1 cellular context compared by ENCODE assay signal in genomic region chr9:128070874-128071273, GRCh38.
TF ChIP-seq lines count a peak whose summit lies in the region.

No MANE protein-coding gene starts in this region.

TF ChIP-seq in SK-N-SH, 30 proteins besides CTCF, POLR2A, EP300 and RAD21 (continued from another document):
- TF ChIP-seq ZBTB33 (IDR thresholded peaks at IDR 0.05; ENCODE audit: borderline replicate concordance, low read depth): no peak
